34 cellular contexts compared by ENCODE assay signal in genomic region chr4:120079839-120080520, GRCh38.
"Had no signal": no experiment of that assay in that cellular context is flagged by ENCODE, and none has a peak within 500 bp of the region (broad histone marks: within the 10 kb centered on the region; RNA-seq: fewer than 3 reads in every experiment).

No MANE protein-coding gene starts in this region.

- FAIRE-seq: astrocyte, bronchial epithelial cell had no signal

- DNase-seq: activated effector memory CD4-positive, alpha-beta T cell treated with anti-CD3 and anti-CD28 coated beads, Interleukin-2, amount 50 U/mL, for 16 hours; activated effector memory CD4-positive, alpha-beta T cell treated with Interleukin-2 at 50 U/mL for 16 hours; activated gamma-delta T cell; activated gamma-delta T cell treated with Interleukin-2 at 50 U/mL for 16 hours; activated naive CD4-positive, alpha-beta T cell; activated naive CD4-positive, alpha-beta T cell treated with anti-CD3 and anti-CD28 coated beads for 36 hours; activated naive CD4-positive, alpha-beta T cell treated with anti-CD3 and anti-CD28 coated beads, Interleukin-2, amount 10 ng/mL, durations not matched to agents 7 days and 5 days; activated naive CD4-positive, alpha-beta T cell treated with anti-CD3 and anti-CD28 coated beads, Interleukin-2, amount 50 U/mL, for 16 hours; activated naive CD4-positive, alpha-beta T cell treated with Interleukin-2 at 50 U/mL for 16 hours; activated naive CD8-positive, alpha-beta T cell treated with anti-CD3 and anti-CD28 coated beads for 36 hours; activated naive CD8-positive, alpha-beta T cell treated with anti-CD3 and anti-CD28 coated beads, Interleukin-2, amount 10 ng/mL, durations not matched to agents 7 days and 5 days; activated naive CD8-positive, alpha-beta T cell treated with anti-CD3 and anti-CD28 coated beads, Interleukin-2, amount 50 U/mL, for 24 hours; activated T-cell treated with anti-CD3 and anti-CD28 coated beads, Interleukin-2, amount 50 U/mL, for 1 hour; activated T-cell treated with anti-CD3 and anti-CD28 coated beads, Interleukin-2, amount 50 U/mL, for 24 hours; activated T-cell treated with anti-CD3 and anti-CD28 coated beads, Interleukin-2, amount 50 U/mL, for 4 hours; activated T-cell treated with anti-CD3 and anti-CD28 coated beads, Interleukin-2, amount 50 U/mL, for 48 hours; activated T-cell treated with anti-CD3 and anti-CD28 coated beads, Interleukin-2, amount 50 U/mL, for 72 hours; adrenal gland; amniotic stem cell; amygdala; anterior cingulate cortex; aorta; body of pancreas; brain microvascular endothelial cell; caudate nucleus; central memory CD4-positive, alpha-beta T cell; cerebellar nuclear complex had no signal

- H3K36me3 ChIP-seq: adrenal gland, ascending aorta, brain microvascular endothelial cell, breast epithelium, cardiac muscle cell had no signal

- H3K9me3 ChIP-seq: adrenal gland, ascending aorta, body of pancreas, breast epithelium had no signal

- H3K4me1 ChIP-seq: adrenal gland, ascending aorta, body of pancreas, breast epithelium had no signal

- H3K4me3 ChIP-seq: adrenal gland, ascending aorta, body of pancreas, breast epithelium, cardiac muscle cell had no signal

- ATAC-seq: activated naive CD4-positive, alpha-beta T cell treated with anti-CD3 and anti-CD28 coated beads, Interleukin-2, amount 50 U/mL, for 72 hours; activated naive CD8-positive, alpha-beta T cell treated with anti-CD3 and anti-CD28 coated beads, Interleukin-2, amount 50 U/mL, for 24 hours; activated T-cell treated with anti-CD3 and anti-CD28 coated beads, Interleukin-2, amount 50 U/mL, for 4 hours; activated T-cell treated with anti-CD3 and anti-CD28 coated beads, Interleukin-2, amount 50 U/mL, for 72 hours; activated T-helper 17 cell treated with anti-CD3 and anti-CD28 coated beads, Interleukin-2, amount 50 U/mL, for 72 hours; body of pancreas had no signal
